In genomic region chr6:52994031-52994788, GRCh38 we compare ENCODE assay signal across 8 cellular contexts. TPM values are rescaled to one million over a fixed set of nuclear protein-coding genes. Genes with fewer than 3 reads are reported as not detected.
DNase-seq lines count a peak whose midpoint lies in the region; ATAC-seq and TF ChIP-seq lines count a peak whose summit lies in the region.

No MANE protein-coding gene starts in this region.

- H3K36me3 ChIP-seq in esophagus (ENCODE audit: control insufficient read depth in 2 of 2, insufficient read depth in 2 of 2, low read length in 1 of 2), result no peaks in the 10 kb centered on the region

- H3K9me3 ChIP-seq in esophagus (ENCODE audit: control insufficient read depth in 2 of 2, insufficient read depth in 1 of 2, low read depth in 1 of 2, low read length in 1 of 2), result no peaks in the 10 kb centered on the region

- H3K4me1 ChIP-seq in esophagus (ENCODE audit: control insufficient read depth in 2 of 2, insufficient read depth in 2 of 2, low read length in 1 of 2), result peaks cover 0 to 3% of the 10 kb centered on the region in 2 donors

- DNase-seq in EL (peak; percentile 73), myocyte (ENCODE audit: low read depth) (peak; percentile 51)

- WGBS in esophagus, 2 donors, result 12 to 15% methylated on average over 28 of the region's 28 CpGs

- H3K27ac ChIP-seq in esophagus (ENCODE audit: low read depth in 2 of 2, low read length in 1 of 2), result peak overlapping the region; percentile 90 to 94

- ATAC-seq in HG03159 (IDR thresholded peaks at IDR 0.05; ENCODE audit: unreplicated experiment) (peak; percentile 1), SK-N-SH treated with all-trans-retinoic acid at 6 μM for 48 hours (peak; percentile 14), GM18520 (IDR thresholded peaks at IDR 0.05; ENCODE audit: unreplicated experiment) (no peak), GM21528 (IDR thresholded peaks at IDR 0.05; ENCODE audit: low FRiP score, unreplicated experiment) (no peak), HG03342 (IDR thresholded peaks at IDR 0.05; ENCODE audit: unreplicated experiment) (no peak)

- peak overlapping the region; percentile 66 to 87 for H3K4me3 ChIP-seq in esophagus (ENCODE audit: low read depth in 1 of 2, low read length in 2 of 2)

- H3K27me3 ChIP-seq in esophagus (ENCODE audit: control insufficient read depth in 1 of 2, insufficient read depth in 2 of 2, low read length in 2 of 2), result no peaks in the 10 kb centered on the region

TF ChIP-seq in SK-N-SH treated with all-trans-retinoic acid at 6 μM for 48 hours, 23 proteins besides CTCF, POLR2A, EP300 and RAD21:
- TF ChIP-seq TOX (CRISPR knock-in tag; IDR thresholded peaks at IDR 0.05; ENCODE audit: borderline replicate concordance) (no peak), ESRRG (CRISPR knock-in tag; IDR thresholded peaks at IDR 0.05) (no peak), ZFP3 (CRISPR knock-in tag; IDR thresholded peaks at IDR 0.05) (no peak), CSRNP3 (CRISPR knock-in tag; IDR thresholded peaks at IDR 0.05) (no peak), TCF4 (CRISPR knock-in tag; IDR thresholded peaks at IDR 0.05; ENCODE audit: borderline replicate concordance) (no peak), OSR1 (CRISPR knock-in tag; IDR thresholded peaks at IDR 0.05) (no peak), ZNF565 (CRISPR knock-in tag; conservative IDR thresholded peaks at IDR 0.05; ENCODE audit: low read depth) (no peak), ZNF8 (CRISPR knock-in tag; IDR thresholded peaks at IDR 0.05) (no peak), ZNF70 (CRISPR knock-in tag; IDR thresholded peaks at IDR 0.05) (no peak), ZFP30 (CRISPR knock-in tag; IDR thresholded peaks at IDR 0.05) (no peak), CREB5 (CRISPR knock-in tag; IDR thresholded peaks at IDR 0.05; ENCODE audit: low read depth) (no peak), BACH2 (CRISPR knock-in tag; IDR thresholded peaks at IDR 0.05; ENCODE audit: borderline replicate concordance) (no peak), RARB (CRISPR knock-in tag; IDR thresholded peaks at IDR 0.05) (no peak), GLIS3 (CRISPR knock-in tag; IDR thresholded peaks at IDR 0.05) (no peak), SNAI2 (CRISPR knock-in tag; IDR thresholded peaks at IDR 0.05) (no peak), ZC3H10 (CRISPR knock-in tag; IDR thresholded peaks at IDR 0.05) (no peak)

RNA-seq across cellular contexts. Expression of gene GSTA4, which starts 0.9 kb away (rescaled TPM):
- 10 to 100 TPM; 41.8 to 62.0 TPM for polyA plus RNA-seq in esophagus
- total RNA-seq in myocyte, result 40.1 and 40.6 TPM in 2 replicates
- polyA plus RNA-seq in myocyte (2012), result 34.4 TPM

Comparison
In these comparisons a context has a peak if more than half of its experiments do, and no peak if none do; other contexts are left out.
1. ATAC-seq: peak in HG03159 (single experiment) and SK-N-SH treated with all-trans-retinoic acid at 6 μM for 48 hours (single experiment); none in GM18520 (single experiment), GM21528 (single experiment) and HG03342 (single experiment).